In genomic region chr13:54033323-54033861, GRCh38 we compare ENCODE assay signal across 24 cellular contexts.
"Had no signal": no experiment of that assay in that cellular context is flagged by ENCODE, and none has a peak within 500 bp of the region (broad histone marks: within the 10 kb centered on the region; RNA-seq: fewer than 3 reads in every experiment).

No MANE protein-coding gene starts in this region.

- H3K4me3 ChIP-seq: heart left ventricle, left lung, lung, right atrium auricular region, right lobe of liver, skin epidermis, suprapubic skin, thoracic aorta, tibial artery, upper lobe of right lung had no signal

- H3K4me3 Mint-ChIP-seq: naive thymus-derived CD8-positive, alpha-beta T cell; nephron; neural crest cell; stimulated activated effector memory CD8-positive, alpha-beta T cell treated with anti-CD3 and anti-CD28 coated beads, Interleukin-12 subunit alpha, Interleukin-12 subunit beta, amount 100 ng/mL, for 72 hours; stimulated activated naive CD8-positive, alpha-beta T cell treated with anti-CD3 and anti-CD28 coated beads, Interleukin-15, Interleukin-2, amounts not matched to agents 100 ng/mL and 50 ng/mL, for 24 hours had no signal

- DNase-seq: heart left ventricle; hypothalamus; left colon; naive thymus-derived CD8-positive, alpha-beta T cell; nucleus accumbens; right lobe of liver; stimulated activated CD4-positive, alpha-beta T cell treated with anti-CD3 and anti-CD28 coated beads, Interleukin-4, amount 100 ng/mL, for 24 hours; stimulated activated naive CD4-positive, alpha-beta T cell; tibial artery; trophoblast cell; upper lobe of right lung had no signal

- H3K4me1 Mint-ChIP-seq: naive thymus-derived CD8-positive, alpha-beta T cell; nephron; stimulated activated effector memory CD8-positive, alpha-beta T cell treated with anti-CD3 and anti-CD28 coated beads, Interleukin-12 subunit alpha, Interleukin-12 subunit beta, amount 100 ng/mL, for 72 hours had no signal

- H3K4me1 ChIP-seq: heart left ventricle, left lung, parathyroid adenoma, right atrium auricular region, right lobe of liver, suprapubic skin, tibial artery, upper lobe of right lung had no signal

- H3K27me3 Mint-ChIP-seq: naive thymus-derived CD8-positive, alpha-beta T cell; stimulated activated naive CD8-positive, alpha-beta T cell treated with anti-CD3 and anti-CD28 coated beads, Interleukin-15, Interleukin-2, amounts not matched to agents 100 ng/mL and 50 ng/mL, for 24 hours had no signal

- H3K36me3 Mint-ChIP-seq: stimulated activated effector memory CD8-positive, alpha-beta T cell treated with anti-CD3 and anti-CD28 coated beads, Interleukin-12 subunit alpha, Interleukin-12 subunit beta, amount 100 ng/mL, for 72 hours had no signal

- H3K9ac ChIP-seq: parathyroid adenoma had no signal

- FAIRE-seq: keratinocyte, urothelium cell line had no signal

- H3K27ac ChIP-seq: heart left ventricle, left lung, parathyroid adenoma, right atrium auricular region, right lobe of liver, skin epidermis, suprapubic skin, thoracic aorta, tibial artery, upper lobe of right lung had no signal

- H3K27ac Mint-ChIP-seq: naive thymus-derived CD8-positive, alpha-beta T cell; nephron; stimulated activated effector memory CD8-positive, alpha-beta T cell treated with anti-CD3 and anti-CD28 coated beads, Interleukin-12 subunit alpha, Interleukin-12 subunit beta, amount 100 ng/mL, for 72 hours; stimulated activated naive CD8-positive, alpha-beta T cell treated with anti-CD3 and anti-CD28 coated beads, Interleukin-15, Interleukin-2, amounts not matched to agents 100 ng/mL and 50 ng/mL, for 24 hours had no signal

- ATAC-seq: heart left ventricle; left colon; left lung; naive thymus-derived CD8-positive, alpha-beta T cell; right lobe of liver; stimulated activated effector memory CD8-positive, alpha-beta T cell treated with anti-CD3 and anti-CD28 coated beads, Interleukin-12 subunit alpha, Interleukin-12 subunit beta, amount 100 ng/mL, for 72 hours; upper lobe of right lung had no signal

- H3K27me3 ChIP-seq: heart left ventricle, left lung, right atrium auricular region, right lobe of liver, suprapubic skin, tibial artery, upper lobe of right lung had no signal

- H3K36me3 ChIP-seq: heart left ventricle, left lung, right atrium auricular region, right lobe of liver, suprapubic skin, thoracic aorta, tibial artery, upper lobe of right lung had no signal

- H3K9me3 ChIP-seq: right atrium auricular region, right lobe of liver, suprapubic skin, thoracic aorta, tibial artery, upper lobe of right lung had no signal
